1 cellular context compared by ENCODE assay signal in the genomic region with DNA sequence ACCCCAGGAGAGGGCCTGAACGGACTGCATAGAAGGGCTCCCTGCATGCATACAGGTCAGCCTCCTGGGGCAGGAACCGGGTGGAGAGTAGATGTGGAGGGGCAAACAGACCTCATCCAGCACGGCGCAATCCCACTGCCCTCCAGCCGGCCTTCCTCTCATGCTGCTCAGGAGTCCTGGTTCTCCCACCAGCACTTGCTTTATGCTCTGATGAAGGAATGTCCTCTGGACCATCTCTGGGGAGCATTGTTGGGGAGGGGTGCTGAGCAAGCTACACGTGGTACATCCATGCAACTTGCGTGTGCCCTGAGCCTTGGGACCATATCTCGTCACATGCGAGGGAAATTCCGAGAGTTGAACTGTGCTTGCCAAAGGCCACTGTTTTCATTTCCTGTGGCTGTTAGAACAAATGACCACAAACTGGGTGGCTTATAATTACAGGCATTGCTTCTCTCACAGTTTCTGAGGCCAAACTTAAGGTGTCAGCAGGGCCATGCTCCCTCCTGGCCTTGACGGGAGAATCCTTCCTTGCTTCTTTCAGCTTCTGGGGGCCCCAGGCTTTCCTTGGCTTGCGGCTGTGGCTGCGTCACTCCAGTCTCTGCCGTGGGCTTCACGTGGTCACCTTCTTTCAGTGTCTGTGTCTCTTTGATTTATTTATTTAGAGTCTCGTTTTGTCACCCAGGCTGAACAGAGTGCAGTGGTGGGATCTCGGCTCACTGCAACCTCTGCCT.
TF ChIP-seq lines count a peak whose summit lies in the region.

No MANE protein-coding gene starts in this region.

TF ChIP-seq in GM12878, 131 proteins besides CTCF, POLR2A, EP300 and RAD21 (continues in another document):
- TF ChIP-seq TAF1 (IDR thresholded peaks at IDR 0.05; ENCODE audit: borderline replicate concordance, low read depth, low read length) = no peak
- no peak for TF ChIP-seq CREB1 (IDR thresholded peaks at IDR 0.05; ENCODE audit: low read depth)
- no peak for TF ChIP-seq TCF7 (IDR thresholded peaks at IDR 0.05; ENCODE audit: borderline replicate concordance)
- no peak for TF ChIP-seq RFX5 (IDR thresholded peaks at IDR 0.05; ENCODE audit: low read depth, low read length)
- TF ChIP-seq TARDBP (IDR thresholded peaks at IDR 0.05; ENCODE audit: borderline replicate concordance) = no peak
- no peak for TF ChIP-seq SUZ12 (IDR thresholded peaks at IDR 0.05; ENCODE audit: unreplicated experiment)
- TF ChIP-seq, protein P1, sequence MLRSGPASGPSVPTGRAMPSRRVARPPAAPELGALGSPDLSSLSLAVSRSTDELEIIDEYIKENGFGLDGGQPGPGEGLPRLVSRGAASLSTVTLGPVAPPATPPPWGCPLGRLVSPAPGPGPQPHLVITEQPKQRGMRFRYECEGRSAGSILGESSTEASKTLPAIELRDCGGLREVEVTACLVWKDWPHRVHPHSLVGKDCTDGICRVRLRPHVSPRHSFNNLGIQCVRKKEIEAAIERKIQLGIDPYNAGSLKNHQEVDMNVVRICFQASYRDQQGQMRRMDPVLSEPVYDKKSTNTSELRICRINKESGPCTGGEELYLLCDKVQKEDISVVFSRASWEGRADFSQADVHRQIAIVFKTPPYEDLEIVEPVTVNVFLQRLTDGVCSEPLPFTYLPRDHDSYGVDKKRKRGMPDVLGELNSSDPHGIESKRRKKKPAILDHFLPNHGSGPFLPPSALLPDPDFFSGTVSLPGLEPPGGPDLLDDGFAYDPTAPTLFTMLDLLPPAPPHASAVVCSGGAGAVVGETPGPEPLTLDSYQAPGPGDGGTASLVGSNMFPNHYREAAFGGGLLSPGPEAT (IDR thresholded peaks at IDR 0.05; ENCODE audit: low read depth) = peak; percentile 97
- TF ChIP-seq SPI1 (IDR thresholded peaks at IDR 0.05; ENCODE audit: borderline replicate concordance, insufficient read depth, low read depth, low read length) = peak; percentile 44; the same call in 1 of the 2 replicates
- TF ChIP-seq, protein P2, sequence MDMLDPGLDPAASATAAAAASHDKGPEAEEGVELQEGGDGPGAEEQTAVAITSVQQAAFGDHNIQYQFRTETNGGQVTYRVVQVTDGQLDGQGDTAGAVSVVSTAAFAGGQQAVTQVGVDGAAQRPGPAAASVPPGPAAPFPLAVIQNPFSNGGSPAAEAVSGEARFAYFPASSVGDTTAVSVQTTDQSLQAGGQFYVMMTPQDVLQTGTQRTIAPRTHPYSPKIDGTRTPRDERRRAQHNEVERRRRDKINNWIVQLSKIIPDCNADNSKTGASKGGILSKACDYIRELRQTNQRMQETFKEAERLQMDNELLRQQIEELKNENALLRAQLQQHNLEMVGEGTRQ (IDR thresholded peaks at IDR 0.05; ENCODE audit: borderline replicate concordance, low read depth, low read length) = peak; percentile 79
- TF ChIP-seq, protein P3, sequence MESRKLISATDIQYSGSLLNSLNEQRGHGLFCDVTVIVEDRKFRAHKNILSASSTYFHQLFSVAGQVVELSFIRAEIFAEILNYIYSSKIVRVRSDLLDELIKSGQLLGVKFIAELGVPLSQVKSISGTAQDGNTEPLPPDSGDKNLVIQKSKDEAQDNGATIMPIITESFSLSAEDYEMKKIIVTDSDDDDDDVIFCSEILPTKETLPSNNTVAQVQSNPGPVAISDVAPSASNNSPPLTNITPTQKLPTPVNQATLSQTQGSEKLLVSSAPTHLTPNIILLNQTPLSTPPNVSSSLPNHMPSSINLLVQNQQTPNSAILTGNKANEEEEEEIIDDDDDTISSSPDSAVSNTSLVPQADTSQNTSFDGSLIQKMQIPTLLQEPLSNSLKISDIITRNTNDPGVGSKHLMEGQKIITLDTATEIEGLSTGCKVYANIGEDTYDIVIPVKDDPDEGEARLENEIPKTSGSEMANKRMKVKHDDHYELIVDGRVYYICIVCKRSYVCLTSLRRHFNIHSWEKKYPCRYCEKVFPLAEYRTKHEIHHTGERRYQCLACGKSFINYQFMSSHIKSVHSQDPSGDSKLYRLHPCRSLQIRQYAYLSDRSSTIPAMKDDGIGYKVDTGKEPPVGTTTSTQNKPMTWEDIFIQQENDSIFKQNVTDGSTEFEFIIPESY (IDR thresholded peaks at IDR 0.05) = no peak
- peak; percentile 51 for TF ChIP-seq EED (IDR thresholded peaks at IDR 0.05; ENCODE audit: low read depth)
- no peak for TF ChIP-seq PML (IDR thresholded peaks at IDR 0.05; ENCODE audit: low read length)
- TF ChIP-seq BHLHE40 (IDR thresholded peaks at IDR 0.05; ENCODE audit: borderline replicate concordance in 1 of 2, low read depth in 2 of 2, low read length in 1 of 2) = peak; percentile 90 to 92
- peak; percentile 91 for TF ChIP-seq ZNF24 (IDR thresholded peaks at IDR 0.05)
- peak; percentile 55; the same call in 1 of the 2 replicates for TF ChIP-seq CBFB (IDR thresholded peaks at IDR 0.05; ENCODE audit: low read depth)
- TF ChIP-seq, protein P4, sequence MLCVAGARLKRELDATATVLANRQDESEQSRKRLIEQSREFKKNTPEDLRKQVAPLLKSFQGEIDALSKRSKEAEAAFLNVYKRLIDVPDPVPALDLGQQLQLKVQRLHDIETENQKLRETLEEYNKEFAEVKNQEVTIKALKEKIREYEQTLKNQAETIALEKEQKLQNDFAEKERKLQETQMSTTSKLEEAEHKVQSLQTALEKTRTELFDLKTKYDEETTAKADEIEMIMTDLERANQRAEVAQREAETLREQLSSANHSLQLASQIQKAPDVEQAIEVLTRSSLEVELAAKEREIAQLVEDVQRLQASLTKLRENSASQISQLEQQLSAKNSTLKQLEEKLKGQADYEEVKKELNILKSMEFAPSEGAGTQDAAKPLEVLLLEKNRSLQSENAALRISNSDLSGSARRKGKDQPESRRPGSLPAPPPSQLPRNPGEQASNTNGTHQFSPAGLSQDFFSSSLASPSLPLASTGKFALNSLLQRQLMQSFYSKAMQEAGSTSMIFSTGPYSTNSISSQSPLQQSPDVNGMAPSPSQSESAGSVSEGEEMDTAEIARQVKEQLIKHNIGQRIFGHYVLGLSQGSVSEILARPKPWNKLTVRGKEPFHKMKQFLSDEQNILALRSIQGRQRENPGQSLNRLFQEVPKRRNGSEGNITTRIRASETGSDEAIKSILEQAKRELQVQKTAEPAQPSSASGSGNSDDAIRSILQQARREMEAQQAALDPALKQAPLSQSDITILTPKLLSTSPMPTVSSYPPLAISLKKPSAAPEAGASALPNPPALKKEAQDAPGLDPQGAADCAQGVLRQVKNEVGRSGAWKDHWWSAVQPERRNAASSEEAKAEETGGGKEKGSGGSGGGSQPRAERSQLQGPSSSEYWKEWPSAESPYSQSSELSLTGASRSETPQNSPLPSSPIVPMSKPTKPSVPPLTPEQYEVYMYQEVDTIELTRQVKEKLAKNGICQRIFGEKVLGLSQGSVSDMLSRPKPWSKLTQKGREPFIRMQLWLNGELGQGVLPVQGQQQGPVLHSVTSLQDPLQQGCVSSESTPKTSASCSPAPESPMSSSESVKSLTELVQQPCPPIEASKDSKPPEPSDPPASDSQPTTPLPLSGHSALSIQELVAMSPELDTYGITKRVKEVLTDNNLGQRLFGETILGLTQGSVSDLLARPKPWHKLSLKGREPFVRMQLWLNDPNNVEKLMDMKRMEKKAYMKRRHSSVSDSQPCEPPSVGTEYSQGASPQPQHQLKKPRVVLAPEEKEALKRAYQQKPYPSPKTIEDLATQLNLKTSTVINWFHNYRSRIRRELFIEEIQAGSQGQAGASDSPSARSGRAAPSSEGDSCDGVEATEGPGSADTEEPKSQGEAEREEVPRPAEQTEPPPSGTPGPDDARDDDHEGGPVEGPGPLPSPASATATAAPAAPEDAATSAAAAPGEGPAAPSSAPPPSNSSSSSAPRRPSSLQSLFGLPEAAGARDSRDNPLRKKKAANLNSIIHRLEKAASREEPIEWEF (IDR thresholded peaks at IDR 0.05; ENCODE audit: insufficient replicate concordance, low read depth, low read length) = peak; percentile 48
- TF ChIP-seq MXI1 (IDR thresholded peaks at IDR 0.05; ENCODE audit: low read depth, low read length) = peak; percentile 60
- TF ChIP-seq BRCA1 (IDR thresholded peaks at IDR 0.05; ENCODE audit: low read depth, low read length) = no peak
- no peak for TF ChIP-seq CBX3 (IDR thresholded peaks at IDR 0.05; ENCODE audit: borderline replicate concordance, low read depth)
- TF ChIP-seq PAX5 (IDR thresholded peaks at IDR 0.05; ENCODE audit: borderline replicate concordance, low read depth, low read length) = peak; percentile 92
- TF ChIP-seq RAD51 (IDR thresholded peaks at IDR 0.05) = peak; percentile 91
- TF ChIP-seq, protein P5, sequence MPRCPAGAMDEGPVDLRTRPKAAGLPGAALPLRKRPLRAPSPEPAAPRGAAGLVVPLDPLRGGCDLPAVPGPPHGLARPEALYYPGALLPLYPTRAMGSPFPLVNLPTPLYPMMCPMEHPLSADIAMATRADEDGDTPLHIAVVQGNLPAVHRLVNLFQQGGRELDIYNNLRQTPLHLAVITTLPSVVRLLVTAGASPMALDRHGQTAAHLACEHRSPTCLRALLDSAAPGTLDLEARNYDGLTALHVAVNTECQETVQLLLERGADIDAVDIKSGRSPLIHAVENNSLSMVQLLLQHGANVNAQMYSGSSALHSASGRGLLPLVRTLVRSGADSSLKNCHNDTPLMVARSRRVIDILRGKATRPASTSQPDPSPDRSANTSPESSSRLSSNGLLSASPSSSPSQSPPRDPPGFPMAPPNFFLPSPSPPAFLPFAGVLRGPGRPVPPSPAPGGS (IDR thresholded peaks at IDR 0.05; ENCODE audit: borderline replicate concordance, insufficient read depth, low read depth, low read length, poor library complexity, severe bottlenecking) = peak; percentile 32
- no peak for TF ChIP-seq ZBED1 (IDR thresholded peaks at IDR 0.05; ENCODE audit: borderline replicate concordance)
- TF ChIP-seq FOXK2 (IDR thresholded peaks at IDR 0.05) = no peak
- TF ChIP-seq, protein P6, sequence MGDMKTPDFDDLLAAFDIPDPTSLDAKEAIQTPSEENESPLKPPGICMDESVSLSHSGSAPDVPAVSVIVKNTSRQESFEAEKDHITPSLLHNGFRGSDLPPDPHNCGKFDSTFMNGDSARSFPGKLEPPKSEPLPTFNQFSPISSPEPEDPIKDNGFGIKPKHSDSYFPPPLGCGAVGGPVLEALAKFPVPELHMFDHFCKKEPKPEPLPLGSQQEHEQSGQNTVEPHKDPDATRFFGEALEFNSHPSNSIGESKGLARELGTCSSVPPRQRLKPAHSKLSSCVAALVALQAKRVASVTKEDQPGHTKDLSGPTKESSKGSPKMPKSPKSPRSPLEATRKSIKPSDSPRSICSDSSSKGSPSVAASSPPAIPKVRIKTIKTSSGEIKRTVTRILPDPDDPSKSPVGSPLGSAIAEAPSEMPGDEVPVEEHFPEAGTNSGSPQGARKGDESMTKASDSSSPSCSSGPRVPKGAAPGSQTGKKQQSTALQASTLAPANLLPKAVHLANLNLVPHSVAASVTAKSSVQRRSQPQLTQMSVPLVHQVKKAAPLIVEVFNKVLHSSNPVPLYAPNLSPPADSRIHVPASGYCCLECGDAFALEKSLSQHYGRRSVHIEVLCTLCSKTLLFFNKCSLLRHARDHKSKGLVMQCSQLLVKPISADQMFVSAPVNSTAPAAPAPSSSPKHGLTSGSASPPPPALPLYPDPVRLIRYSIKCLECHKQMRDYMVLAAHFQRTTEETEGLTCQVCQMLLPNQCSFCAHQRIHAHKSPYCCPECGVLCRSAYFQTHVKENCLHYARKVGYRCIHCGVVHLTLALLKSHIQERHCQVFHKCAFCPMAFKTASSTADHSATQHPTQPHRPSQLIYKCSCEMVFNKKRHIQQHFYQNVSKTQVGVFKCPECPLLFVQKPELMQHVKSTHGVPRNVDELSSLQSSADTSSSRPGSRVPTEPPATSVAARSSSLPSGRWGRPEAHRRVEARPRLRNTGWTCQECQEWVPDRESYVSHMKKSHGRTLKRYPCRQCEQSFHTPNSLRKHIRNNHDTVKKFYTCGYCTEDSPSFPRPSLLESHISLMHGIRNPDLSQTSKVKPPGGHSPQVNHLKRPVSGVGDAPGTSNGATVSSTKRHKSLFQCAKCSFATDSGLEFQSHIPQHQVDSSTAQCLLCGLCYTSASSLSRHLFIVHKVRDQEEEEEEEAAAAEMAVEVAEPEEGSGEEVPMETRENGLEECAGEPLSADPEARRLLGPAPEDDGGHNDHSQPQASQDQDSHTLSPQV (IDR thresholded peaks at IDR 0.05) = 0 out of 2 replicates have a peak, but pooled peaks have one; percentile 62
- TF ChIP-seq NBN (IDR thresholded peaks at IDR 0.05) = peak; percentile 78; the same call in 1 of the 2 replicates
- TF ChIP-seq RELA (IDR thresholded peaks at IDR 0.05; ENCODE audit: borderline replicate concordance, partially characterized antibody) = peak; percentile 98
- TF ChIP-seq POU2F2 (IDR thresholded peaks at IDR 0.05; ENCODE audit: borderline replicate concordance, low read depth, low read length) = peak; percentile 78; the same call in 2 of the 3 replicates
- TF ChIP-seq, protein P7, sequence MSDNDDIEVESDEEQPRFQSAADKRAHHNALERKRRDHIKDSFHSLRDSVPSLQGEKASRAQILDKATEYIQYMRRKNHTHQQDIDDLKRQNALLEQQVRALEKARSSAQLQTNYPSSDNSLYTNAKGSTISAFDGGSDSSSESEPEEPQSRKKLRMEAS (IDR thresholded peaks at IDR 0.05; ENCODE audit: low read depth, low read length) = peak; percentile 63; the same call in 1 of the 2 replicates
- peak; percentile 65; the same call in 1 of the 2 replicates for TF ChIP-seq NFIC (IDR thresholded peaks at IDR 0.05; ENCODE audit: low read depth, low read length)
- TF ChIP-seq SIX5 (IDR thresholded peaks at IDR 0.05; ENCODE audit: low read depth, low read length, severe bottlenecking) = no peak
- no peak for TF ChIP-seq ZNF217 (IDR thresholded peaks at IDR 0.05)
- peak; percentile 66; the same call in 1 of the 2 replicates for TF ChIP-seq CREM (IDR thresholded peaks at IDR 0.05; ENCODE audit: low read depth)
- TF ChIP-seq SP1 (IDR thresholded peaks at IDR 0.05; ENCODE audit: low read depth, low read length) = peak; percentile 83
- TF ChIP-seq, protein P8, sequence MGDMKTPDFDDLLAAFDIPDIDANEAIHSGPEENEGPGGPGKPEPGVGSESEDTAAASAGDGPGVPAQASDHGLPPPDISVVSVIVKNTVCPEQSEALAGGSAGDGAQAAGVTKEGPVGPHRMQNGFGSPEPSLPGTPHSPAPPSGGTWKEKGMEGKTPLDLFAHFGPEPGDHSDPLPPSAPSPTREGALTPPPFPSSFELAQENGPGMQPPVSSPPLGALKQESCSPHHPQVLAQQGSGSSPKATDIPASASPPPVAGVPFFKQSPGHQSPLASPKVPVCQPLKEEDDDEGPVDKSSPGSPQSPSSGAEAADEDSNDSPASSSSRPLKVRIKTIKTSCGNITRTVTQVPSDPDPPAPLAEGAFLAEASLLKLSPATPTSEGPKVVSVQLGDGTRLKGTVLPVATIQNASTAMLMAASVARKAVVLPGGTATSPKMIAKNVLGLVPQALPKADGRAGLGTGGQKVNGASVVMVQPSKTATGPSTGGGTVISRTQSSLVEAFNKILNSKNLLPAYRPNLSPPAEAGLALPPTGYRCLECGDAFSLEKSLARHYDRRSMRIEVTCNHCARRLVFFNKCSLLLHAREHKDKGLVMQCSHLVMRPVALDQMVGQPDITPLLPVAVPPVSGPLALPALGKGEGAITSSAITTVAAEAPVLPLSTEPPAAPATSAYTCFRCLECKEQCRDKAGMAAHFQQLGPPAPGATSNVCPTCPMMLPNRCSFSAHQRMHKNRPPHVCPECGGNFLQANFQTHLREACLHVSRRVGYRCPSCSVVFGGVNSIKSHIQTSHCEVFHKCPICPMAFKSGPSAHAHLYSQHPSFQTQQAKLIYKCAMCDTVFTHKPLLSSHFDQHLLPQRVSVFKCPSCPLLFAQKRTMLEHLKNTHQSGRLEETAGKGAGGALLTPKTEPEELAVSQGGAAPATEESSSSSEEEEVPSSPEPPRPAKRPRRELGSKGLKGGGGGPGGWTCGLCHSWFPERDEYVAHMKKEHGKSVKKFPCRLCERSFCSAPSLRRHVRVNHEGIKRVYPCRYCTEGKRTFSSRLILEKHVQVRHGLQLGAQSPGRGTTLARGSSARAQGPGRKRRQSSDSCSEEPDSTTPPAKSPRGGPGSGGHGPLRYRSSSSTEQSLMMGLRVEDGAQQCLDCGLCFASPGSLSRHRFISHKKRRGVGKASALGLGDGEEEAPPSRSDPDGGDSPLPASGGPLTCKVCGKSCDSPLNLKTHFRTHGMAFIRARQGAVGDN (IDR thresholded peaks at IDR 0.05) = peak; percentile 99
